28 cellular contexts compared by ENCODE assay signal in genomic region chr18:53838796-53839195, GRCh38.
"Had no signal": no experiment of that assay in that cellular context is flagged by ENCODE, and none has a peak within 500 bp of the region (broad histone marks: within the 10 kb centered on the region; RNA-seq: fewer than 3 reads in every experiment).

No MANE protein-coding gene starts in this region.

- H3K4me3 Mint-ChIP-seq: activated CD4-positive, alpha-beta memory T cell treated with anti-CD3 and anti-CD28 coated beads, Interleukin-2, amount 10 ng/mL, durations not matched to agents 7 days and 5 days; activated CD4-positive, alpha-beta T cell treated with anti-CD3 and anti-CD28 coated beads, Interleukin-2, amount 10 ng/mL, durations not matched to agents 7 days and 5 days; activated naive CD8-positive, alpha-beta T cell treated with anti-CD3 and anti-CD28 coated beads for 36 hours; activated naive CD8-positive, alpha-beta T cell treated with anti-CD3 and anti-CD28 coated beads, Interleukin-2, amount 50 U/mL, for 24 hours; activated T-cell treated with anti-CD3 and anti-CD28 coated beads, Interleukin-2, amount 50 U/mL, for 4 hours; activated T-helper 17 cell treated with anti-CD3 and anti-CD28 coated beads, Interleukin-2, amount 50 U/mL, for 72 hours; brain; effector memory CD8-positive, alpha-beta T cell; WTC11 had no signal

- H3K36me3 ChIP-seq: ascending aorta, esophagus muscularis mucosa, gastroesophageal sphincter, heart right ventricle had no signal

- DNase-seq: activated CD4-positive, alpha-beta memory T cell treated with anti-CD3 and anti-CD28 coated beads, Interleukin-2, amount 10 ng/mL, durations not matched to agents 7 days and 5 days; activated CD4-positive, alpha-beta T cell treated with anti-CD3 and anti-CD28 coated beads for 1 hour; activated CD4-positive, alpha-beta T cell treated with anti-CD3 and anti-CD28 coated beads for 4 hours; activated CD4-positive, alpha-beta T cell treated with anti-CD3 and anti-CD28 coated beads, Interleukin-2, amount 10 ng/mL, durations not matched to agents 7 days and 5 days; activated CD4-positive, alpha-beta T cell treated with anti-CD3 and anti-CD28 coated beads, Interleukin-2, amount 50 U/mL, for 4 hours; activated CD8-positive, alpha-beta memory T cell treated with anti-CD3 and anti-CD28 coated beads for 24 hours; activated effector memory CD4-positive, alpha-beta T cell treated with Interleukin-2 at 50 U/mL for 16 hours; activated gamma-delta T cell treated with Interleukin-2 at 50 U/mL for 16 hours; activated naive CD4-positive, alpha-beta T cell treated with anti-CD3 and anti-CD28 coated beads, Interleukin-2, amount 50 U/mL, for 16 hours; activated naive CD4-positive, alpha-beta T cell treated with Interleukin-2 at 50 U/mL for 16 hours; activated naive CD8-positive, alpha-beta T cell treated with anti-CD3 and anti-CD28 coated beads for 36 hours; activated naive CD8-positive, alpha-beta T cell treated with anti-CD3 and anti-CD28 coated beads, Interleukin-2, amount 50 U/mL, for 24 hours; activated T-cell treated with anti-CD3 and anti-CD28 coated beads, Interleukin-2, amount 50 U/mL, for 4 hours; caudate nucleus; cortex of kidney; dermis blood vessel endothelial cell; effector CD4-positive, alpha-beta T cell; effector memory CD8-positive, alpha-beta T cell; erythroblast; heart right ventricle; T-helper 2 cell had no signal

- H3K4me1 ChIP-seq: ascending aorta, esophagus muscularis mucosa, foreskin keratinocyte, gastroesophageal sphincter, heart right ventricle had no signal

- H3K27me3 Mint-ChIP-seq: activated CD4-positive, alpha-beta memory T cell treated with anti-CD3 and anti-CD28 coated beads, Interleukin-2, amount 10 ng/mL, durations not matched to agents 7 days and 5 days; activated CD4-positive, alpha-beta T cell treated with anti-CD3 and anti-CD28 coated beads, Interleukin-2, amount 10 ng/mL, durations not matched to agents 7 days and 5 days; activated naive CD8-positive, alpha-beta T cell treated with anti-CD3 and anti-CD28 coated beads for 36 hours; activated naive CD8-positive, alpha-beta T cell treated with anti-CD3 and anti-CD28 coated beads, Interleukin-2, amount 50 U/mL, for 24 hours; activated T-helper 17 cell treated with anti-CD3 and anti-CD28 coated beads, Interleukin-2, amount 50 U/mL, for 72 hours; brain; effector memory CD8-positive, alpha-beta T cell had no signal

- H3K27ac Mint-ChIP-seq: activated CD4-positive, alpha-beta memory T cell treated with anti-CD3 and anti-CD28 coated beads, Interleukin-2, amount 10 ng/mL, durations not matched to agents 7 days and 5 days; activated CD4-positive, alpha-beta T cell treated with anti-CD3 and anti-CD28 coated beads, Interleukin-2, amount 10 ng/mL, durations not matched to agents 7 days and 5 days; activated naive CD8-positive, alpha-beta T cell treated with anti-CD3 and anti-CD28 coated beads for 36 hours; activated naive CD8-positive, alpha-beta T cell treated with anti-CD3 and anti-CD28 coated beads, Interleukin-2, amount 50 U/mL, for 24 hours; activated T-helper 17 cell treated with anti-CD3 and anti-CD28 coated beads, Interleukin-2, amount 50 U/mL, for 72 hours; brain; effector memory CD8-positive, alpha-beta T cell; WTC11 had no signal

- H3K36me3 Mint-ChIP-seq: activated naive CD8-positive, alpha-beta T cell treated with anti-CD3 and anti-CD28 coated beads for 36 hours; brain had no signal

- H3K4me3 ChIP-seq: ascending aorta, esophagus muscularis mucosa, gastroesophageal sphincter, heart right ventricle had no signal

- H3K4me1 Mint-ChIP-seq: activated CD4-positive, alpha-beta memory T cell treated with anti-CD3 and anti-CD28 coated beads, Interleukin-2, amount 10 ng/mL, durations not matched to agents 7 days and 5 days; activated CD4-positive, alpha-beta T cell treated with anti-CD3 and anti-CD28 coated beads, Interleukin-2, amount 10 ng/mL, durations not matched to agents 7 days and 5 days; activated naive CD8-positive, alpha-beta T cell treated with anti-CD3 and anti-CD28 coated beads for 36 hours; activated naive CD8-positive, alpha-beta T cell treated with anti-CD3 and anti-CD28 coated beads, Interleukin-2, amount 50 U/mL, for 24 hours; activated T-helper 17 cell treated with anti-CD3 and anti-CD28 coated beads, Interleukin-2, amount 50 U/mL, for 72 hours; brain had no signal

- H3K9me3 Mint-ChIP-seq: activated CD4-positive, alpha-beta T cell treated with anti-CD3 and anti-CD28 coated beads, Interleukin-2, amount 10 ng/mL, durations not matched to agents 7 days and 5 days had no signal

- H3K27ac ChIP-seq: ascending aorta, esophagus muscularis mucosa, foreskin keratinocyte, gastroesophageal sphincter, heart right ventricle had no signal

- H3K27me3 ChIP-seq: ascending aorta, esophagus muscularis mucosa, foreskin keratinocyte, gastroesophageal sphincter, heart right ventricle had no signal

- ATAC-seq: activated naive CD8-positive, alpha-beta T cell treated with anti-CD3 and anti-CD28 coated beads, Interleukin-2, amount 50 U/mL, for 24 hours; activated T-cell treated with anti-CD3 and anti-CD28 coated beads, Interleukin-2, amount 50 U/mL, for 4 hours; activated T-helper 17 cell treated with anti-CD3 and anti-CD28 coated beads, Interleukin-2, amount 50 U/mL, for 72 hours; effector memory CD8-positive, alpha-beta T cell; foreskin keratinocyte; gastroesophageal sphincter; heart right ventricle; WTC11 had no signal
